In the genomic region with DNA sequence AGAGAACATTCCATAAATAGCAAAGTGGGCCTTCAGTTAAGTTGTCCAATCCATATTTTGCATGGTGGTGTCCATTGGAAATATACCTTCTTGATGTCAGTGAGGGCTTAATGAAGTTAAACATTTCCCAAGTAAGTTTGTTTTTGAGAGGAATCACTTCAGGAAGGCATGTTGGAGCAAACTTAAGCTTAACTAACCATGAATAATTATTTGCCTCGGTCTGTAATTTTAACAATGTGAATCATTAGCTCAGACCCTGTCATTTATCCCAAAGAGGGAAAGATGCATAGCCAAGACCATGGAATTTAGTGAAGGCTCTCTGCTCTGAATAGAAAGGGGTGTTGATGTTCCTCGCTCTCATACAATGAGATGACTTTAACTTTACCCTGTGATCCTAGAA, we compare ENCODE assay signal across 21 cellular contexts.
"Had no signal": no experiment of that assay in that cellular context is flagged by ENCODE, and none has a peak within 500 bp of the region (broad histone marks: within the 10 kb centered on the region; RNA-seq: fewer than 3 reads in every experiment).

No MANE protein-coding gene starts in this region.

- ATAC-seq: activated CD8-positive, alpha-beta T cell treated with anti-CD3 and anti-CD28 coated beads, Interleukin-2, amount 10 ng/mL, durations not matched to agents 7 days and 5 days; natural killer cell; right cardiac atrium; stimulated activated naive CD8-positive, alpha-beta T cell treated with anti-CD3 and anti-CD28 coated beads, Interleukin-15, amount 100 ng/mL, for 72 hours had no signal

- H3K27me3 Mint-ChIP-seq: activated naive CD8-positive, alpha-beta T cell; brain; central memory CD8-positive, alpha-beta T cell had no signal

- H3K27ac Mint-ChIP-seq: activated CD8-positive, alpha-beta T cell treated with anti-CD3 and anti-CD28 coated beads, Interleukin-2, amount 10 ng/mL, durations not matched to agents 7 days and 5 days; activated naive CD8-positive, alpha-beta T cell; natural killer cell; stimulated activated naive CD8-positive, alpha-beta T cell treated with anti-CD3 and anti-CD28 coated beads, Interleukin-15, amount 100 ng/mL, for 72 hours; T-helper 1 cell treated with Interleukin-12 subunit alpha and Interleukin-12 subunit beta and Interleukin-4 antibody, amounts not matched to agents 30 μg/mL and 1 μg/mL, for 36 hours had no signal

- H3K36me3 ChIP-seq: heart left ventricle, left lung had no signal

- H3K27me3 ChIP-seq: heart left ventricle, left lung, testis had no signal

- H3K4me3 ChIP-seq: heart left ventricle, left lung, skin epidermis, testis had no signal

- H3K9me3 Mint-ChIP-seq: brain; central memory CD8-positive, alpha-beta T cell; natural killer cell; stimulated activated naive CD8-positive, alpha-beta T cell treated with anti-CD3 and anti-CD28 coated beads, Interleukin-15, amount 100 ng/mL, for 72 hours; T-helper 1 cell treated with Interleukin-12 subunit alpha and Interleukin-12 subunit beta and Interleukin-4 antibody, amounts not matched to agents 30 μg/mL and 1 μg/mL, for 36 hours had no signal

- H3K36me3 Mint-ChIP-seq: natural killer cell had no signal

- H3K9me3 ChIP-seq: heart left ventricle, left lung, testis had no signal

- H3K4me1 Mint-ChIP-seq: central memory CD8-positive, alpha-beta T cell; natural killer cell; stimulated activated naive CD8-positive, alpha-beta T cell treated with anti-CD3 and anti-CD28 coated beads, Interleukin-15, amount 100 ng/mL, for 72 hours had no signal

- DNase-seq: activated CD4-positive, alpha-beta T cell treated with anti-CD3 and anti-CD28 coated beads for 48 hours; activated CD8-positive, alpha-beta memory T cell treated with anti-CD3 and anti-CD28 coated beads, Interleukin-2, amount 50 U/mL, for 4 hours; activated CD8-positive, alpha-beta T cell treated with anti-CD3 and anti-CD28 coated beads, Interleukin-2, amount 10 ng/mL, durations not matched to agents 7 days and 5 days; activated gamma-delta T cell treated with Interleukin-2 at 50 U/mL for 16 hours; amniotic stem cell; effector memory CD4-positive, alpha-beta T cell; foreskin melanocyte; heart left ventricle; left lung; mammary epithelial cell; natural killer cell; posterior cingulate gyrus; right cardiac atrium; stimulated activated CD4-positive, alpha-beta T cell treated with anti-CD3 and anti-CD28 coated beads, Interleukin-4, amount 100 ng/mL, for 24 hours; stimulated activated naive CD8-positive, alpha-beta T cell treated with anti-CD3 and anti-CD28 coated beads, Interleukin-15, amount 100 ng/mL, for 72 hours; testis had no signal

- H3K4me3 Mint-ChIP-seq: activated CD8-positive, alpha-beta T cell treated with anti-CD3 and anti-CD28 coated beads, Interleukin-2, amount 10 ng/mL, durations not matched to agents 7 days and 5 days; activated naive CD8-positive, alpha-beta T cell; brain; central memory CD8-positive, alpha-beta T cell; natural killer cell; stimulated activated naive CD8-positive, alpha-beta T cell treated with anti-CD3 and anti-CD28 coated beads, Interleukin-15, amount 100 ng/mL, for 72 hours; T-helper 1 cell treated with Interleukin-12 subunit alpha and Interleukin-12 subunit beta and Interleukin-4 antibody, amounts not matched to agents 30 μg/mL and 1 μg/mL, for 36 hours had no signal
